Comparison of ENCODE assay signal across 18 cellular contexts in the genomic region with DNA sequence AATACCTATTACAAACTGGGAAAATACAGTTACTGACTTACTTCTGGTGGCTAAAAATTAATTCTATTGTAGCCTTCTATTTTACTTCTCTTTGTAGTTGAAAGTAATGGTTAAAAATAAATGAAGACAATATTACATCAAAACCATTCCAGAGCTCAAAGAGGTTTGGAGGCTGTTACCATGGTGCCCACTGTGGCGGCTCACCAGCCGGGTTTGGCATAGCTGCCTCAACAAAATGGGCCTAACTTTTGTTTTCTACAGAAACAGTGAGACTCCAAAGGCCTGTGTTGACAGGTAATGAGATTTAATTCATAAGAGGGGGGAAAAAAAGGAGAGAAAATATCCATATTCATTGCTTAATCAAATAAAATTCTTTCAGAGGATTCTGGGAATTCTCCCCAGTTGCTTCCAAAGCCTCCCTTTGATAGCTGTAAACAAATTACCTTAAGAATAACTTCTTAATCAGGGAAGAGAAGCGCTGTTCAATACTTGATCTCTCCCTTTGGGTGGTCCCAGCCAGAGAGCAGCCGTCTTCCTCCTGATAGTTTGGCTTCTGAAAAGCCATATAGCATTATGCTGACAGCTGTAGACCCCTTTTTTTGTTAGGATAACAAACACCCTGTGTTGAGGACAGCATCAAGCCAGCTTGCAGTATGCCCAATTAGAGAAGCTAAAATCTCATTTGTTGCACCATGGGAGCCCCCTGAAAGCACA.
"Had no signal": no experiment of that assay in that cellular context is flagged by ENCODE, and none has a peak within 500 bp of the region (broad histone marks: within the 10 kb centered on the region; RNA-seq: fewer than 3 reads in every experiment).

No MANE protein-coding gene starts in this region.

- H3K4me1 ChIP-seq: heart right ventricle, prostate gland, right lobe of liver, tibial artery, upper lobe of right lung, vagina had no signal

- H3K36me3 ChIP-seq: heart right ventricle, prostate gland, right lobe of liver, tibial artery, upper lobe of right lung, vagina had no signal

- H3K27me3 Mint-ChIP-seq: stimulated activated memory B cell treated with anti-CD40 and anti-IgM and Interleukin-4, amounts not matched to agents 10 μg/mL and 1 μg/mL and 100 μg/mL, for 72 hours; stimulated activated naive CD8-positive, alpha-beta T cell treated with anti-CD3 and anti-CD28 coated beads, Interleukin-15, Interleukin-2, amounts not matched to agents 100 ng/mL and 50 ng/mL, for 24 hours had no signal

- FAIRE-seq: endometrium, frontal cortex, islet of Langerhans had no signal

- H3K9me3 ChIP-seq: prostate gland, right lobe of liver, tibial artery, upper lobe of right lung, vagina had no signal

- H3K9me3 Mint-ChIP-seq: stimulated activated memory B cell treated with anti-CD40 and anti-IgM and Interleukin-4, amounts not matched to agents 10 μg/mL and 1 μg/mL and 100 μg/mL, for 72 hours had no signal

- H3K27me3 ChIP-seq: heart right ventricle, right lobe of liver, tibial artery, upper lobe of right lung, vagina had no signal

- H3K4me3 ChIP-seq: coronary artery, heart right ventricle, prostate gland, right lobe of liver, tibial artery, upper lobe of right lung, vagina had no signal

- H3K27ac ChIP-seq: coronary artery, heart right ventricle, parathyroid adenoma, prostate gland, right lobe of liver, tibial artery, upper lobe of right lung, vagina had no signal

- H3K9ac ChIP-seq: parathyroid adenoma had no signal

- H3K27ac Mint-ChIP-seq: naive thymus-derived CD8-positive, alpha-beta T cell; stimulated activated memory B cell treated with anti-CD40 and anti-IgM and Interleukin-4, amounts not matched to agents 10 μg/mL and 1 μg/mL and 100 μg/mL, for 72 hours; stimulated activated naive CD8-positive, alpha-beta T cell treated with anti-CD3 and anti-CD28 coated beads, Interleukin-15, Interleukin-2, amounts not matched to agents 100 ng/mL and 50 ng/mL, for 24 hours had no signal

- H3K4me3 Mint-ChIP-seq: naive thymus-derived CD8-positive, alpha-beta T cell; stimulated activated memory B cell treated with anti-CD40 and anti-IgM and Interleukin-4, amounts not matched to agents 10 μg/mL and 1 μg/mL and 100 μg/mL, for 72 hours; stimulated activated naive CD8-positive, alpha-beta T cell treated with anti-CD3 and anti-CD28 coated beads, Interleukin-15, Interleukin-2, amounts not matched to agents 100 ng/mL and 50 ng/mL, for 24 hours had no signal

- H3K79me2 ChIP-seq: parathyroid adenoma had no signal

- H3K4me1 Mint-ChIP-seq: naive thymus-derived CD8-positive, alpha-beta T cell; stimulated activated memory B cell treated with anti-CD40 and anti-IgM and Interleukin-4, amounts not matched to agents 10 μg/mL and 1 μg/mL and 100 μg/mL, for 72 hours had no signal

- ATAC-seq: esophagus mucosa; heart right ventricle; naive thymus-derived CD8-positive, alpha-beta T cell; right lobe of liver; stimulated activated memory B cell treated with anti-CD40 and anti-IgM and Interleukin-4, amounts not matched to agents 10 μg/mL and 1 μg/mL and 100 μg/mL, for 72 hours; upper lobe of right lung had no signal

- H3K36me3 Mint-ChIP-seq: naive thymus-derived CD8-positive, alpha-beta T cell; stimulated activated memory B cell treated with anti-CD40 and anti-IgM and Interleukin-4, amounts not matched to agents 10 μg/mL and 1 μg/mL and 100 μg/mL, for 72 hours had no signal

- DNase-seq: effector CD8-positive, alpha-beta T cell; heart right ventricle; kidney glomerular epithelial cell; naive thymus-derived CD8-positive, alpha-beta T cell; right lobe of liver; stimulated activated CD4-positive, alpha-beta T cell treated with anti-CD3 and anti-CD28 coated beads, Interleukin-4, amount 100 ng/mL, for 1 hour; tibial artery; upper lobe of right lung had no signal

- H2AFZ ChIP-seq: parathyroid adenoma had no signal
